ENCODE assay signal across 22 cellular contexts in the genomic region with DNA sequence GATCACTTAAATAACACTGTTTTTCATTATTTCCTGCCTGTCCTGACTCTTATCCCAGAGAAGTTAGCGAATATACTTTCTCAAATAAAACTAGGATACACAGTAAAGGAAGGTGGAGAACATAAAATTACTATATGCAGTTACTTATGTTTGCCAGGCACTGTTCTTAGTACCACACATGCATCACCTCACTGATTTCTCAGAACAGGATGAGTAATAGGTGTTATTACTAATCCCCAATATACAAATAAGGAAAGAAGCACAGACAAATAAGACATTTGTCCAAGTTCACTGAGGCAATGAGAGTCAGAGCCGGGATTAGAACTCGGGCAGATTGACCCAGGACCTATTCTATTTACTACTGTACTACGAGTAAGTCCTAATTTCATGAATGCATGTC.
"Had no signal": no experiment of that assay in that cellular context is flagged by ENCODE, and none has a peak within 500 bp of the region (broad histone marks: within the 10 kb centered on the region; RNA-seq: fewer than 3 reads in every experiment).

No MANE protein-coding gene starts in this region.

- H3K79me2 ChIP-seq: parathyroid adenoma had no signal

- H3K9me3 ChIP-seq: body of pancreas, lower lobe of right lung, right lobe of liver, stomach, suprapubic skin, transverse colon had no signal

- H2AFZ ChIP-seq: parathyroid adenoma had no signal

- H3K4me3 ChIP-seq: body of pancreas, dorsolateral prefrontal cortex, lower lobe of right lung, right lobe of liver, stomach, suprapubic skin, transverse colon had no signal

- H3K27me3 ChIP-seq: body of pancreas, dorsolateral prefrontal cortex, right lobe of liver, stomach, suprapubic skin, transverse colon had no signal

- H3K9ac ChIP-seq: parathyroid adenoma had no signal

- ATAC-seq: activated naive CD8-positive, alpha-beta T cell treated with anti-CD3 and anti-CD28 coated beads, Interleukin-2, amount 50 U/mL, for 24 hours; body of pancreas; lower lobe of right lung; right lobe of liver; stimulated activated memory B cell treated with anti-CD40 and anti-IgM and Interleukin-4, amounts not matched to agents 10 μg/mL and 1 μg/mL and 100 μg/mL, for 72 hours had no signal

- H3K36me3 ChIP-seq: lower lobe of right lung, right lobe of liver, stomach, suprapubic skin, transverse colon, WERI-Rb-1 had no signal

- H3K4me1 ChIP-seq: body of pancreas, lower lobe of right lung, parathyroid adenoma, right lobe of liver, stomach, suprapubic skin, transverse colon had no signal

- DNase-seq: activated CD4-positive, CD25-positive, alpha-beta regulatory T cell treated with anti-CD3 and anti-CD28 coated beads, Interleukin-2, amount 50 U/mL, for 72 hours; activated effector memory CD4-positive, alpha-beta T cell treated with anti-CD3 and anti-CD28 coated beads, Interleukin-2, amount 50 U/mL, for 16 hours; activated naive CD4-positive, alpha-beta T cell treated with anti-CD3 and anti-CD28 coated beads, Interleukin-2, amount 50 U/mL, for 16 hours; activated naive CD8-positive, alpha-beta T cell treated with anti-CD3 and anti-CD28 coated beads, Interleukin-2, amount 50 U/mL, for 24 hours; activated T-cell treated with anti-CD3 and anti-CD28 coated beads, Interleukin-2, amount 50 U/mL, for 72 hours; anterior cingulate cortex; body of pancreas; dorsolateral prefrontal cortex; islet precursor cell; lower lobe of right lung; naive B cell; nucleus accumbens; right lobe of liver; small intestine; stimulated activated CD4-positive, alpha-beta T cell treated with anti-CD3 and anti-CD28 coated beads, Interleukin-2, amount 100 ng/mL, for 24 hours; stomach; T-helper 1 cell; transverse colon; WERI-Rb-1 had no signal

- H3K27ac ChIP-seq: body of pancreas, dorsolateral prefrontal cortex, lower lobe of right lung, parathyroid adenoma, right lobe of liver, stomach, suprapubic skin, transverse colon, WERI-Rb-1 had no signal
